In genomic region chr9:131738838-131739191, GRCh38 we compare ENCODE assay signal across 8 cellular contexts. TPM values are rescaled to one million over a fixed set of nuclear protein-coding genes. Genes with fewer than 3 reads are reported as not detected.
A peak's percentile ranks its signal among the peaks of the same experiment; 100 is the strongest.
DNase-seq lines count a peak whose midpoint lies in the region; ATAC-seq and TF ChIP-seq lines count a peak whose summit lies in the region.

No MANE protein-coding gene starts in this region.

- H4K20me1 ChIP-seq in hepatocyte (ENCODE audit: insufficient read depth, poor library complexity, severe bottlenecking), result peaks cover 27% of the 10 kb centered on the region

- H3K9me2 ChIP-seq in hepatocyte (replicated peaks; ENCODE audit: insufficient read depth), result no peaks in the 10 kb centered on the region

- no peak for TF ChIP-seq CTCF in WERI-Rb-1 (IDR thresholded peaks at IDR 0.05; ENCODE audit: low read depth, low read length)
- no peak for TF ChIP-seq CTCF in hepatocyte (IDR thresholded peaks at IDR 0.05; ENCODE audit: poor library complexity)
- peak in 1 of 11 experiments; percentile 5 for TF ChIP-seq CTCF in spleen (IDR thresholded peaks at IDR 0.05 in 8 of 11, conservative IDR thresholded peaks at IDR 0.05 in 3 of 11)

- peak overlapping the region; percentile 88 for H3K27ac Mint-ChIP-seq in activated naive CD4-positive, alpha-beta T cell treated with anti-CD3 and anti-CD28 coated beads for 36 hours

- peak; percentile 31 for DNase-seq in activated naive CD4-positive, alpha-beta T cell treated with anti-CD3 and anti-CD28 coated beads for 36 hours
- DNase-seq in activated naive CD4-positive, alpha-beta T cell (lab: John Stamatoyannopoulos, UW), result no peak
- DNase-seq in WERI-Rb-1, result peak; percentile 37
- peak; percentile 73 for DNase-seq in hepatocyte (ENCODE audit: low spot score)
- DNase-seq in spleen, result no peak

- H3K4me3 ChIP-seq in WERI-Rb-1 (ENCODE audit: low read depth, low read length), result peak overlapping the region; percentile 74
- H3K4me3 ChIP-seq in hepatocyte, result peak overlapping the region; percentile 82
- peak overlapping the region; percentile 44 to 84 (median 58) for H3K4me3 ChIP-seq in spleen

- H2AFZ ChIP-seq in hepatocyte, result peak overlapping the region; percentile 53

- CTCF ChIA-PET in activated naive CD4-positive, alpha-beta T cell treated with anti-CD3 and anti-CD28 coated beads for 36 hours (lab: Charles Lee), result interaction anchor here (0.7 to 3.6 kb wide), 16 partner anchors 7 to 153 kb away, joined by 3 to 52 read pairs (median 5); no protein-coding TSS in a partner anchor

- H3K4me1 ChIP-seq in hepatocyte (ENCODE audit: insufficient read depth), result peaks cover 45% of the 10 kb centered on the region
- H3K4me1 ChIP-seq in spleen, result peaks cover 43 to 72% (median 58%) of the 10 kb centered on the region in 6 donors

- H3K4me1 Mint-ChIP-seq in activated naive CD4-positive, alpha-beta T cell treated with anti-CD3 and anti-CD28 coated beads for 36 hours (ENCODE audit: low read depth), result peaks cover 59% of the 10 kb centered on the region

- 10% methylated on average over 7 of the region's 7 CpGs for WGBS in hepatocyte (ENCODE audit: low lambda C conversion rate, missing lambda C conversion rate)
- WGBS in spleen, 5 donors, result 10 to 22% (median 17%) methylated on average over 6 to 7 of the region's 7 CpGs

- H3K4me3 Mint-ChIP-seq in activated naive CD4-positive, alpha-beta T cell treated with anti-CD3 and anti-CD28 coated beads for 36 hours, result peak overlapping the region; percentile 88

- no peak overlapping the region; the same call in 1 of the 2 replicates for H3K27ac ChIP-seq in WERI-Rb-1
- H3K27ac ChIP-seq in hepatocyte, result peak overlapping the region; percentile 94
- peak overlapping the region; percentile 36 to 98 (median 90) for H3K27ac ChIP-seq in spleen

- intact Hi-C loops in activated naive CD4-positive, alpha-beta T cell treated with anti-CD3 and anti-CD28 coated beads for 36 hours (cut with micrococcal nuclease), result loop anchor here (1.0 to 5.0 kb wide), 3 partner anchors 8 to 237 kb away; partner anchors contain the start of gene POMT1
- intact Hi-C loops in spleen (cut with DNase I; ENCODE audit: low total_unique reads), result loop anchor here (5.0 to 10.0 kb wide), 2 partner anchors 37 to 64 kb away; no protein-coding TSS in a partner anchor

- H3K4me2 ChIP-seq in hepatocyte, result peak overlapping the region; percentile 98

- H3K36me3 Mint-ChIP-seq in activated naive CD4-positive, alpha-beta T cell treated with anti-CD3 and anti-CD28 coated beads for 36 hours (ENCODE audit: low read depth), result peaks cover 6% of the 10 kb centered on the region

- no peak for ATAC-seq in HG02981 (IDR thresholded peaks at IDR 0.05; ENCODE audit: unreplicated experiment)
- ATAC-seq in HG03439 (IDR thresholded peaks at IDR 0.05; ENCODE audit: unreplicated experiment), result no peak
- ATAC-seq in HG02852 (IDR thresholded peaks at IDR 0.05; ENCODE audit: unreplicated experiment), result no peak

- H3K79me2 ChIP-seq in hepatocyte, result peaks cover 52% of the 10 kb centered on the region

- no peaks in the 10 kb centered on the region for H3K9me3 Mint-ChIP-seq in activated naive CD4-positive, alpha-beta T cell treated with anti-CD3 and anti-CD28 coated beads for 36 hours

- H3K27me3 ChIP-seq in WERI-Rb-1 (ENCODE audit: insufficient read depth, low read depth, severe bottlenecking), result no peaks in the 10 kb centered on the region
- no peaks in the 10 kb centered on the region for H3K27me3 ChIP-seq in hepatocyte
- H3K27me3 ChIP-seq in spleen (replicated peaks in 1 of 7), result no peaks in the 10 kb centered on the region

- TF ChIP-seq POLR2A in spleen (IDR thresholded peaks at IDR 0.05), result no peak

- H3K27me3 Mint-ChIP-seq in activated naive CD4-positive, alpha-beta T cell treated with anti-CD3 and anti-CD28 coated beads for 36 hours (ENCODE audit: low read depth), result no peaks in the 10 kb centered on the region

- H3K36me3 ChIP-seq in WERI-Rb-1 (peaks cover 16% of the 10 kb centered on the region), hepatocyte (replicated peaks; ENCODE audit: insufficient read depth, low read depth) (no peaks in the 10 kb centered on the region), spleen (no peaks in the 10 kb centered on the region)

- H3K9me3 ChIP-seq in WERI-Rb-1 (ENCODE audit: severe bottlenecking), result no peaks in the 10 kb centered on the region
- H3K9me3 ChIP-seq in hepatocyte (ENCODE audit: low read depth), result no peaks in the 10 kb centered on the region
- no peaks in the 10 kb centered on the region for H3K9me3 ChIP-seq in spleen

RNA-seq across cellular contexts. Expression of gene RAPGEF1, which starts 1.1 kb away (rescaled TPM):
- total RNA-seq in activated naive CD4-positive, alpha-beta T cell treated with anti-CD3 and anti-CD28 coated beads for 36 hours, result 10 to 100 TPM; 55.9 to 59.9 TPM
- total RNA-seq in hepatocyte (26.2 and 27.5 TPM in 2 replicates), spleen (100 to 1,000 TPM in 6 of 7 donors, 10 to 100 TPM in 1; 88.1 to 137 (median 118) TPM)
- polyA plus RNA-seq in hepatocyte (24.8 and 29.7 TPM in 2 replicates), spleen (10 to 100 TPM; 16.9 to 47.8 (median 19.9) TPM)

Comparison
In these comparisons a context has a peak if more than half of its experiments do, and no peak if none do; other contexts are left out.
1. DNase-seq: peak in activated naive CD4-positive, alpha-beta T cell treated with anti-CD3 and anti-CD28 coated beads for 36 hours (single experiment), WERI-Rb-1 (single experiment) and hepatocyte (single experiment); none in activated naive CD4-positive, alpha-beta T cell (0 of 4) and spleen (single experiment).
2. Peak in every context shown above with its lines, with median percentiles within 50 percentile points of each other: H3K4me3 ChIP-seq.